ENCODE assay signal across 14 cellular contexts in genomic region chr5:150740992-150741391, GRCh38. TPM values are rescaled to one million over a fixed set of nuclear protein-coding genes. Genes with fewer than 3 reads are reported as not detected.
DNase-seq lines count a peak whose midpoint lies in the region; ATAC-seq lines count a peak whose summit lies in the region.
"Had no signal": no experiment of that assay in that cellular context is flagged by ENCODE, and none has a peak within 500 bp of the region (broad histone marks: within the 10 kb centered on the region; RNA-seq: fewer than 3 reads in every experiment).

No MANE protein-coding gene starts in this region.

- DNase-seq in activated naive CD4-positive, alpha-beta T cell treated with anti-CD3 and anti-CD28 coated beads for 36 hours: peak; percentile 30
- no peak for DNase-seq in activated naive CD4-positive, alpha-beta T cell treated with anti-CD3 and anti-CD28 coated beads, Interleukin-2, amount 50 U/mL, for 16 hours
- no peak for DNase-seq in activated naive CD4-positive, alpha-beta T cell (lab: John Stamatoyannopoulos, UW)
- DNase-seq in naive thymus-derived CD8-positive, alpha-beta T cell: no peak
- DNase-seq: AML-193; Caco-2; Calu3; CD4-positive, alpha-beta memory T cell; DMS79 treated with DMSO at 0.1 percent for 48 hours had no signal

- H3K27me3 Mint-ChIP-seq in activated naive CD4-positive, alpha-beta T cell treated with anti-CD3 and anti-CD28 coated beads for 36 hours (ENCODE audit: low read depth): no peaks in the 10 kb centered on the region
- no peaks in the 10 kb centered on the region for H3K27me3 Mint-ChIP-seq in activated naive CD4-positive, alpha-beta T cell treated with anti-CD3 and anti-CD28 coated beads, Interleukin-2, amount 50 U/mL, for 24 hours
- H3K27me3 Mint-ChIP-seq in naive thymus-derived CD8-positive, alpha-beta T cell: no peaks in the 10 kb centered on the region
- H3K27me3 Mint-ChIP-seq: B cell; CD4-positive, alpha-beta memory T cell had no signal

- peaks cover 9% of the 10 kb centered on the region for H3K9me3 Mint-ChIP-seq in activated naive CD4-positive, alpha-beta T cell treated with anti-CD3 and anti-CD28 coated beads for 36 hours
- H3K9me3 Mint-ChIP-seq in activated naive CD4-positive, alpha-beta T cell treated with anti-CD3 and anti-CD28 coated beads, Interleukin-2, amount 50 U/mL, for 24 hours: no peaks in the 10 kb centered on the region
- peaks cover 0 to 17% (median 4%) of the 10 kb centered on the region in 9 donors for H3K9me3 Mint-ChIP-seq in naive thymus-derived CD8-positive, alpha-beta T cell

- POLR2A ChIA-PET in naive thymus-derived CD8-positive, alpha-beta T cell (lab: Charles Lee): no interaction called here

- H3K4me1 Mint-ChIP-seq in activated naive CD4-positive, alpha-beta T cell treated with anti-CD3 and anti-CD28 coated beads for 36 hours (ENCODE audit: low read depth): peaks cover 87% of the 10 kb centered on the region
- peaks cover 85% of the 10 kb centered on the region for H3K4me1 Mint-ChIP-seq in activated naive CD4-positive, alpha-beta T cell treated with anti-CD3 and anti-CD28 coated beads, Interleukin-2, amount 50 U/mL, for 24 hours
- peaks cover 51 to 88% (median 79%) of the 10 kb centered on the region in 4 donors for H3K4me1 Mint-ChIP-seq in naive thymus-derived CD8-positive, alpha-beta T cell

- intact Hi-C loops in activated naive CD4-positive, alpha-beta T cell treated with anti-CD3 and anti-CD28 coated beads for 36 hours (cut with micrococcal nuclease): no loop called here

- peak; percentile 43 to 52 for ATAC-seq in naive thymus-derived CD8-positive, alpha-beta T cell
- no peak for ATAC-seq in GM19463 (IDR thresholded peaks at IDR 0.05; ENCODE audit: unreplicated experiment)
- ATAC-seq: A549, GM12878 had no signal

- H3K4me3 Mint-ChIP-seq in activated naive CD4-positive, alpha-beta T cell treated with anti-CD3 and anti-CD28 coated beads for 36 hours: no peak overlapping the region
- H3K4me3 Mint-ChIP-seq in activated naive CD4-positive, alpha-beta T cell treated with anti-CD3 and anti-CD28 coated beads, Interleukin-2, amount 50 U/mL, for 24 hours: no peak overlapping the region
- no peak overlapping the region for H3K4me3 Mint-ChIP-seq in naive thymus-derived CD8-positive, alpha-beta T cell
- H3K4me3 Mint-ChIP-seq: B cell; CD4-positive, alpha-beta memory T cell had no signal

- H3K36me3 Mint-ChIP-seq in activated naive CD4-positive, alpha-beta T cell treated with anti-CD3 and anti-CD28 coated beads for 36 hours (ENCODE audit: low read depth): peaks cover 58% of the 10 kb centered on the region
- peaks cover 44% of the 10 kb centered on the region for H3K36me3 Mint-ChIP-seq in activated naive CD4-positive, alpha-beta T cell treated with anti-CD3 and anti-CD28 coated beads, Interleukin-2, amount 50 U/mL, for 24 hours
- H3K36me3 Mint-ChIP-seq in naive thymus-derived CD8-positive, alpha-beta T cell: peaks cover 19 to 75% (median 39%) of the 10 kb centered on the region in 3 donors

- peak overlapping the region; percentile 86 for H3K27ac Mint-ChIP-seq in activated naive CD4-positive, alpha-beta T cell treated with anti-CD3 and anti-CD28 coated beads for 36 hours
- H3K27ac Mint-ChIP-seq in activated naive CD4-positive, alpha-beta T cell treated with anti-CD3 and anti-CD28 coated beads, Interleukin-2, amount 50 U/mL, for 24 hours: peak overlapping the region; percentile 37
- H3K27ac Mint-ChIP-seq in naive thymus-derived CD8-positive, alpha-beta T cell: peak overlapping the region in 1 of 10 donors; percentile 66
- H3K27ac Mint-ChIP-seq: B cell had no signal

- CTCF ChIA-PET in activated naive CD4-positive, alpha-beta T cell treated with anti-CD3 and anti-CD28 coated beads for 36 hours (lab: Charles Lee): interaction anchor here (0.6 to 1.9 kb wide), 7 partner anchors 38 to 665 kb away, joined by 3 to 10 read pairs (median 4); partner anchors contain the start of genes IRGM, RBM22 and SMIM3

RNA-seq across cellular contexts. Expression of gene DCTN4, which starts 17.8 kb away (rescaled TPM):
- total RNA-seq in activated naive CD4-positive, alpha-beta T cell treated with anti-CD3 and anti-CD28 coated beads for 36 hours: 10 to 100 TPM; 41.0 to 47.7 TPM
- 10 to 100 TPM; 44.1 to 49.4 TPM for total RNA-seq in naive thymus-derived CD8-positive, alpha-beta T cell
- 10 to 100 TPM in 1 of 3 donors, 1 to 10 TPM in 2; 8.1 to 11.5 (median 9.5) TPM for polyA plus RNA-seq in naive thymus-derived CD8-positive, alpha-beta T cell

RNA-seq across cellular contexts. Expression of gene SMIM3, which starts 37.6 kb away (rescaled TPM):
- 10 to 100 TPM; 32.9 to 37.4 TPM for total RNA-seq in activated naive CD4-positive, alpha-beta T cell treated with anti-CD3 and anti-CD28 coated beads for 36 hours
- 1 to 10 TPM; 4.1 to 5.5 TPM for total RNA-seq in naive thymus-derived CD8-positive, alpha-beta T cell
- 10 to 100 TPM in 1 of 3 donors, 1 to 10 TPM in 2; 8.5 to 12.2 (median 8.6) TPM for polyA plus RNA-seq in naive thymus-derived CD8-positive, alpha-beta T cell
- total RNA-seq: B cell had no signal

RNA-seq across cellular contexts. Expression of gene RBM22, which starts 40.1 kb away (rescaled TPM):
- 10 to 100 TPM; 86.2 to 88.2 TPM for total RNA-seq in activated naive CD4-positive, alpha-beta T cell treated with anti-CD3 and anti-CD28 coated beads for 36 hours
- total RNA-seq in naive thymus-derived CD8-positive, alpha-beta T cell: 100 to 1,000 TPM; 102 to 103 TPM
- polyA plus RNA-seq in naive thymus-derived CD8-positive, alpha-beta T cell: 10 to 100 TPM; 51.4 to 57.0 (median 56.2) TPM

Comparison
In these comparisons a context has a peak if more than half of its experiments do, and no peak if none do; other contexts are left out.
1. RNA of gene SMIM3, which starts 37.6 kb away (total RNA-seq): 32.9 to 37.4 TPM in activated naive CD4-positive, alpha-beta T cell treated with anti-CD3 and anti-CD28 coated beads for 36 hours; 4.1 to 5.5 TPM in naive thymus-derived CD8-positive, alpha-beta T cell; every median in the first group is over 4 times any median in the second.